ENCODE assay signal across 36 cellular contexts in the genomic region with DNA sequence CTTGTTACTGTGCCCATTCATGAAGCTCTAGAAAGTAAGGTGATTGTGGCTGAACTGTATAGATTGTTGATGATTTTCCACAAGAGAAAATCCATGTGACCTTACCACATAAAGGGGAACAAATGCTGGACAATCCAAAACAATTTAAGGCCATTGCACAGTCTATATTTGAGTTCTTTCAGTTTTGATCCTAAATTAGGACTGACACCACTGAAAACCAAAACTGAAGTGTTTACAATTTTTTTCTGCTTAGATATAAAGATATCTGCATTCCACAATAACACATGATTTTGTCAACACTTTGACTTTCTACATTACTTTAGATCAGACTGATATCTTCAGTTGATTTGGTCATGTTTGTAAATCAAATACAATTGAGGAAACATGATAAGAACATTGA.
"Had no signal": no experiment of that assay in that cellular context is flagged by ENCODE, and none has a peak within 500 bp of the region (broad histone marks: within the 10 kb centered on the region; RNA-seq: fewer than 3 reads in every experiment).

No MANE protein-coding gene starts in this region.

- H3K27me3 Mint-ChIP-seq: activated B cell treated with CpG ODN at 0.5 μM for 24 hours; activated CD4-positive, alpha-beta memory T cell treated with anti-CD3 and anti-CD28 coated beads for 36 hours; activated CD4-positive, alpha-beta T cell treated with anti-CD3 and anti-CD28 coated beads, Interleukin-2, amount 10 ng/mL, durations not matched to agents 24 days and 14 days; activated CD8-positive, alpha-beta T cell treated with anti-CD3 and anti-CD28 coated beads for 36 hours; activated naive CD8-positive, alpha-beta T cell treated with anti-CD3 and anti-CD28 coated beads for 36 hours; activated T-helper 17 cell treated with anti-CD3 and anti-CD28 coated beads, Interleukin-2, amount 50 U/mL, for 72 hours had no signal

- FAIRE-seq: astrocyte, TTC549 had no signal

- H3K27ac ChIP-seq: adrenal gland, body of pancreas, brain microvascular endothelial cell, breast epithelium, VCaP had no signal

- DNase-seq: activated B cell treated with CpG ODN at 0.5 μM for 24 hours; activated CD4-positive, alpha-beta memory T cell treated with anti-CD3 and anti-CD28 coated beads for 36 hours; activated CD4-positive, alpha-beta T cell treated with anti-CD3 and anti-CD28 coated beads for 4 hours; activated CD4-positive, alpha-beta T cell treated with anti-CD3 and anti-CD28 coated beads, Interleukin-2, amount 10 ng/mL, durations not matched to agents 24 days and 14 days; activated CD4-positive, alpha-beta T cell treated with anti-CD3 and anti-CD28 coated beads, Interleukin-2, amount 50 U/mL, for 1 hour; activated CD4-positive, alpha-beta T cell treated with anti-CD3 and anti-CD28 coated beads, Interleukin-2, amount 50 U/mL, for 4 hours; activated CD4-positive, CD25-positive, alpha-beta regulatory T cell treated with anti-CD3 and anti-CD28 coated beads, Interleukin-2, amount 50 U/mL, for 72 hours; activated CD8-positive, alpha-beta memory T cell treated with anti-CD3 and anti-CD28 coated beads, Interleukin-2, amount 50 U/mL, for 4 hours; activated CD8-positive, alpha-beta T cell treated with anti-CD3 and anti-CD28 coated beads for 36 hours; activated effector memory CD4-positive, alpha-beta T cell treated with anti-CD3 and anti-CD28 coated beads, Interleukin-2, amount 50 U/mL, for 16 hours; activated gamma-delta T cell treated with Interleukin-2 at 50 U/mL for 16 hours; activated naive CD4-positive, alpha-beta T cell; activated naive CD4-positive, alpha-beta T cell treated with anti-CD3 and anti-CD28 coated beads for 36 hours; activated naive CD4-positive, alpha-beta T cell treated with anti-CD3 and anti-CD28 coated beads, Interleukin-2, amount 50 U/mL, for 16 hours; activated naive CD8-positive, alpha-beta T cell treated with anti-CD3 and anti-CD28 coated beads for 36 hours; activated T-cell treated with anti-CD3 and anti-CD28 coated beads for 4 hours; activated T-cell treated with anti-CD3 and anti-CD28 coated beads, Interleukin-2, amount 50 U/mL, for 1 hour; activated T-cell treated with anti-CD3 and anti-CD28 coated beads, Interleukin-2, amount 50 U/mL, for 4 hours; activated T-cell treated with anti-CD3 and anti-CD28 coated beads, Interleukin-2, amount 50 U/mL, for 72 hours; adrenal gland; amniotic stem cell; aorta; body of pancreas; brain microvascular endothelial cell; central memory CD4-positive, alpha-beta T cell; T-helper 2 cell; T-helper 9 cell had no signal

- H3K9me3 ChIP-seq: adrenal gland had no signal

- H3K4me1 ChIP-seq: adrenal gland, body of pancreas, breast epithelium had no signal

- H3K4me3 ChIP-seq: adrenal gland, body of pancreas, breast epithelium had no signal

- H3K4me1 Mint-ChIP-seq: activated B cell treated with CpG ODN at 0.5 μM for 24 hours; activated CD4-positive, alpha-beta T cell treated with anti-CD3 and anti-CD28 coated beads, Interleukin-2, amount 10 ng/mL, durations not matched to agents 24 days and 14 days; activated naive CD8-positive, alpha-beta T cell treated with anti-CD3 and anti-CD28 coated beads for 36 hours; activated T-helper 17 cell treated with anti-CD3 and anti-CD28 coated beads, Interleukin-2, amount 50 U/mL, for 72 hours had no signal

- H3K36me3 ChIP-seq: adrenal gland, brain microvascular endothelial cell, breast epithelium had no signal

- H3K27me3 ChIP-seq: adrenal gland, body of pancreas, brain microvascular endothelial cell, breast epithelium had no signal

- H3K27ac Mint-ChIP-seq: activated B cell treated with CpG ODN at 0.5 μM for 24 hours; activated CD4-positive, alpha-beta memory T cell treated with anti-CD3 and anti-CD28 coated beads for 36 hours; activated CD4-positive, alpha-beta T cell treated with anti-CD3 and anti-CD28 coated beads, Interleukin-2, amount 10 ng/mL, durations not matched to agents 24 days and 14 days; activated CD8-positive, alpha-beta T cell treated with anti-CD3 and anti-CD28 coated beads for 36 hours; activated naive CD4-positive, alpha-beta T cell treated with anti-CD3 and anti-CD28 coated beads for 36 hours; activated naive CD4-positive, alpha-beta T cell treated with anti-CD3 and anti-CD28 coated beads, Interleukin-2, amount 50 U/mL, for 72 hours; activated naive CD8-positive, alpha-beta T cell treated with anti-CD3 and anti-CD28 coated beads for 36 hours; activated T-cell treated with anti-CD3 and anti-CD28 coated beads, Interleukin-2, amount 50 U/mL, for 72 hours; activated T-helper 1 cell treated with anti-CD3 and anti-CD28 coated beads, Interleukin-12 subunit alpha, Interleukin-12 subunit beta, Interleukin-2, Interleukin-4 antibody, amounts not matched to agents 30 ng/mL and 10 ng/mL and 1 ng/mL, durations not matched to agents 14 hours and 24 hours and 36 hours; activated T-helper 17 cell treated with anti-CD3 and anti-CD28 coated beads, Interleukin-2, amount 50 U/mL, for 72 hours; T-helper 1 cell treated with Interleukin-12 subunit alpha and Interleukin-12 subunit beta and Interleukin-4 antibody, amounts not matched to agents 30 μg/mL and 1 μg/mL, for 36 hours; T-helper 2 cell treated with Interferon-gamma antibody and Interleukin-4, amounts not matched to agents 5 μg/mL and 100 μg/mL, for 36 hours had no signal

- H3K4me3 Mint-ChIP-seq: activated B cell treated with CpG ODN at 0.5 μM for 24 hours; activated CD4-positive, alpha-beta memory T cell treated with anti-CD3 and anti-CD28 coated beads for 36 hours; activated CD4-positive, alpha-beta T cell treated with anti-CD3 and anti-CD28 coated beads, Interleukin-2, amount 10 ng/mL, durations not matched to agents 24 days and 14 days; activated CD8-positive, alpha-beta T cell treated with anti-CD3 and anti-CD28 coated beads for 36 hours; activated naive CD4-positive, alpha-beta T cell treated with anti-CD3 and anti-CD28 coated beads for 36 hours; activated naive CD8-positive, alpha-beta T cell treated with anti-CD3 and anti-CD28 coated beads for 36 hours; activated T-cell treated with anti-CD3 and anti-CD28 coated beads, Interleukin-2, amount 50 U/mL, for 4 hours; activated T-cell treated with anti-CD3 and anti-CD28 coated beads, Interleukin-2, amount 50 U/mL, for 72 hours; activated T-helper 1 cell treated with anti-CD3 and anti-CD28 coated beads, Interleukin-12 subunit alpha, Interleukin-12 subunit beta, Interleukin-2, Interleukin-4 antibody, amounts not matched to agents 30 ng/mL and 10 ng/mL and 1 ng/mL, durations not matched to agents 14 hours and 24 hours and 36 hours; activated T-helper 17 cell treated with anti-CD3 and anti-CD28 coated beads, Interleukin-2, amount 50 U/mL, for 72 hours; T-helper 1 cell treated with Interleukin-12 subunit alpha and Interleukin-12 subunit beta and Interleukin-4 antibody, amounts not matched to agents 30 μg/mL and 1 μg/mL, for 36 hours; T-helper 2 cell treated with Interferon-gamma antibody and Interleukin-4, amounts not matched to agents 5 μg/mL and 100 μg/mL, for 36 hours had no signal

- ATAC-seq: activated CD8-positive, alpha-beta T cell treated with anti-CD3 and anti-CD28 coated beads for 36 hours; activated naive CD4-positive, alpha-beta T cell treated with anti-CD3 and anti-CD28 coated beads, Interleukin-2, amount 50 U/mL, for 72 hours; activated T-cell treated with anti-CD3 and anti-CD28 coated beads, Interleukin-2, amount 50 U/mL, for 4 hours; activated T-cell treated with anti-CD3 and anti-CD28 coated beads, Interleukin-2, amount 50 U/mL, for 72 hours; activated T-helper 17 cell treated with anti-CD3 and anti-CD28 coated beads, Interleukin-2, amount 50 U/mL, for 72 hours; body of pancreas had no signal

- H3K36me3 Mint-ChIP-seq: activated CD4-positive, alpha-beta memory T cell treated with anti-CD3 and anti-CD28 coated beads for 36 hours; activated naive CD8-positive, alpha-beta T cell treated with anti-CD3 and anti-CD28 coated beads for 36 hours had no signal
